ENCODE assay signal across 19 cellular contexts in the genomic region with DNA sequence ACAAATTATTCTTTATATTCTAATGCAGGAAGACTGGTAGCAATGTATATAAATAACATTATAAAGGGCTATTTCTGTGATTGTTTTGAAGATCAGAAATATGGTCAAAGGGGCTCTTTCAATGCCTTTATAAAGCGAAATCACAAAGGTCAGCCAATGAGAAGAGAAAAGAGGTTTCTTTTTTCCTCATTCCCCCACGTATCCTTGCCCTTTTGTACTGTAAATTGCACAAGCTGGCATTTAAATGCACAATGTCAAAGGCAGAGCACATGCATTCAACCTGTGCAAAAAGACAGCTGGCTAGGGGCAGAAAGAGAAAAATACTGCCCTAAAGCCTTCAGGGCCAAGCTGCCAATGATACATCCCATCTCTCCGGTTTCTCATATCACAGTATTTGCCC.
"Had no signal": no experiment of that assay in that cellular context is flagged by ENCODE, and none has a peak within 500 bp of the region (broad histone marks: within the 10 kb centered on the region; RNA-seq: fewer than 3 reads in every experiment).

No MANE protein-coding gene starts in this region.

- H3K9me3 Mint-ChIP-seq: activated CD4-positive, alpha-beta memory T cell treated with anti-CD3 and anti-CD28 coated beads for 36 hours; activated naive CD8-positive, alpha-beta T cell treated with anti-CD3 and anti-CD28 coated beads for 36 hours; activated T-helper 17 cell treated with anti-CD3 and anti-CD28 coated beads, Interleukin-2, amount 50 U/mL, for 72 hours; effector memory CD8-positive, alpha-beta T cell; neural crest cell; T-cell; WTC11 had no signal

- H3K36me3 Mint-ChIP-seq: activated CD4-positive, alpha-beta memory T cell treated with anti-CD3 and anti-CD28 coated beads for 36 hours; activated naive CD8-positive, alpha-beta T cell treated with anti-CD3 and anti-CD28 coated beads for 36 hours; T-cell; WTC11 had no signal

- H3K27me3 ChIP-seq: sigmoid colon, transverse colon, uterus had no signal

- ATAC-seq: activated T-helper 17 cell treated with anti-CD3 and anti-CD28 coated beads, Interleukin-2, amount 50 U/mL, for 72 hours; effector memory CD8-positive, alpha-beta T cell; left colon; T-cell; WTC11 had no signal

- H3K4me1 Mint-ChIP-seq: activated naive CD8-positive, alpha-beta T cell treated with anti-CD3 and anti-CD28 coated beads for 36 hours; activated T-helper 17 cell treated with anti-CD3 and anti-CD28 coated beads, Interleukin-2, amount 50 U/mL, for 72 hours; T-cell had no signal

- H3K4me3 Mint-ChIP-seq: activated CD4-positive, alpha-beta memory T cell treated with anti-CD3 and anti-CD28 coated beads for 36 hours; activated naive CD8-positive, alpha-beta T cell treated with anti-CD3 and anti-CD28 coated beads for 36 hours; activated T-helper 17 cell treated with anti-CD3 and anti-CD28 coated beads, Interleukin-2, amount 50 U/mL, for 72 hours; effector memory CD8-positive, alpha-beta T cell; neural crest cell; T-cell; WTC11 had no signal

- H3K27ac Mint-ChIP-seq: activated CD4-positive, alpha-beta memory T cell treated with anti-CD3 and anti-CD28 coated beads for 36 hours; activated naive CD8-positive, alpha-beta T cell treated with anti-CD3 and anti-CD28 coated beads for 36 hours; activated T-helper 17 cell treated with anti-CD3 and anti-CD28 coated beads, Interleukin-2, amount 50 U/mL, for 72 hours; effector memory CD8-positive, alpha-beta T cell; T-cell; WTC11 had no signal

- DNase-seq: activated CD4-positive, alpha-beta memory T cell treated with anti-CD3 and anti-CD28 coated beads for 36 hours; activated CD4-positive, alpha-beta T cell treated with anti-CD3 and anti-CD28 coated beads for 4 hours; activated naive CD4-positive, alpha-beta T cell; activated naive CD8-positive, alpha-beta T cell treated with anti-CD3 and anti-CD28 coated beads for 36 hours; amniotic stem cell; caudate nucleus; effector memory CD8-positive, alpha-beta T cell; hippocampal formation; islet precursor cell; left colon; sigmoid colon; stimulated activated CD8-positive, alpha-beta memory T cell treated with anti-CD3 and anti-CD28 coated beads, Interleukin-4, amount 100 ng/mL, for 48 hours; stimulated activated naive CD4-positive, alpha-beta T cell treated with Interleukin-2 at 50 U/mL for 16 hours; T-cell; transverse colon; uterus had no signal

- H3K4me3 ChIP-seq: sigmoid colon, transverse colon, uterus had no signal

- H3K27ac ChIP-seq: sigmoid colon, transverse colon, uterus had no signal

- H3K9me3 ChIP-seq: sigmoid colon, transverse colon, uterus had no signal

- H3K27me3 Mint-ChIP-seq: activated CD4-positive, alpha-beta memory T cell treated with anti-CD3 and anti-CD28 coated beads for 36 hours; activated naive CD8-positive, alpha-beta T cell treated with anti-CD3 and anti-CD28 coated beads for 36 hours; activated T-helper 17 cell treated with anti-CD3 and anti-CD28 coated beads, Interleukin-2, amount 50 U/mL, for 72 hours; effector memory CD8-positive, alpha-beta T cell; T-cell had no signal

- H3K36me3 ChIP-seq: sigmoid colon, transverse colon, uterus had no signal

- H3K4me1 ChIP-seq: sigmoid colon, transverse colon, uterus had no signal
